25 cellular contexts compared by ENCODE assay signal in the genomic region with DNA sequence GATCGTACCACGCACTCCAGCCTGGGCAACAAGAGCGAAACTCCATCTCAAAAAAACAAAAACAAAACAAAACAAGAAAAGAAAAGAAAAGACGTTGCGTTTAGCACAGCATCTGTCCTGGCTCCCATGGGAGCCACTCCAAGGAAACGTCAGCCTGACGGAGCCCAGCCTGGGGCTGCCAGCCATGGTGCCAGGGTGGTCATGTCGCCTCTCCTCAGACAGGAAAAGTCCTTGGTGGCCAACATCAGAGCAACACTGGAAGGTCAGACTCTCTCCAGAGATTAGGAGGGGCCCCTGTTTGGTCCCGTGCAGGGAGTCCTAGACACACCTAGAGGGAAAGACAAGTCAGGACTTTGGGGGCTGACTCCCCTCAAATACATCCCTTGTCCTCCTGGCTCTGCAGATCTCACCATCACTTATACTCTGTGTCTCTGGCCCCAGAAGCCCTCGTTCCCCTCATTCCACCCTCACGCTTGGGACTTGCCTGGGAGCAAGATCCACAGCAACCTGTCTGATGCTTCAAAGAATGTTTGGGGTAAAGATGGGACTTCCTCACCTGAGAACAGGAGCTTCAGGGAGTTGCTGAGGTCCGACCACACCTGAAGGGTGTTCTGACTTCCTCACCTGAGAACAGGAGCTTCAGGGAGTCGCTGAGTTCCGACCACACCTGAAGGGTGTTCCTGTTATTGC. TPM values are rescaled to one million over a fixed set of nuclear protein-coding genes. Genes with fewer than 3 reads are reported as not detected.
"Had no signal": no experiment of that assay in that cellular context is flagged by ENCODE, and none has a peak within 500 bp of the region (broad histone marks: within the 10 kb centered on the region; RNA-seq: fewer than 3 reads in every experiment).

No MANE protein-coding gene starts in this region.

- H3K27ac Mint-ChIP-seq: activated CD4-positive, alpha-beta memory T cell treated with anti-CD3 and anti-CD28 coated beads for 36 hours; activated CD4-positive, alpha-beta T cell treated with anti-CD3 and anti-CD28 coated beads, Interleukin-2, amount 10 ng/mL, durations not matched to agents 7 days and 5 days; activated naive CD4-positive, alpha-beta T cell treated with anti-CD3 and anti-CD28 coated beads for 36 hours; activated naive CD8-positive, alpha-beta T cell treated with anti-CD3 and anti-CD28 coated beads, Interleukin-2, amount 10 ng/mL, durations not matched to agents 7 days and 5 days; T-helper 17 cell had no signal

- H3K4me3 Mint-ChIP-seq: activated CD4-positive, alpha-beta memory T cell treated with anti-CD3 and anti-CD28 coated beads for 36 hours; activated CD4-positive, alpha-beta T cell treated with anti-CD3 and anti-CD28 coated beads, Interleukin-2, amount 10 ng/mL, durations not matched to agents 7 days and 5 days; activated naive CD4-positive, alpha-beta T cell treated with anti-CD3 and anti-CD28 coated beads for 36 hours; activated naive CD8-positive, alpha-beta T cell treated with anti-CD3 and anti-CD28 coated beads, Interleukin-2, amount 10 ng/mL, durations not matched to agents 7 days and 5 days; activated T-cell treated with anti-CD3 and anti-CD28 coated beads, Interleukin-2, amount 50 U/mL, for 4 hours; T-helper 17 cell had no signal

- DNase-seq: activated CD4-positive, alpha-beta memory T cell treated with anti-CD3 and anti-CD28 coated beads for 36 hours; activated CD4-positive, alpha-beta T cell treated with anti-CD3 and anti-CD28 coated beads, Interleukin-2, amount 10 ng/mL, durations not matched to agents 7 days and 5 days; activated CD4-positive, CD25-positive, alpha-beta regulatory T cell; activated CD8-positive, alpha-beta memory T cell treated with anti-CD3 and anti-CD28 coated beads for 24 hours; activated gamma-delta T cell; activated naive CD4-positive, alpha-beta T cell treated with anti-CD3 and anti-CD28 coated beads for 36 hours; activated naive CD8-positive, alpha-beta T cell treated with anti-CD3 and anti-CD28 coated beads, Interleukin-2, amount 10 ng/mL, durations not matched to agents 7 days and 5 days; activated T-cell treated with anti-CD3 and anti-CD28 coated beads, Interleukin-2, amount 50 U/mL, for 4 hours; adrenal gland; anterior cingulate cortex; central memory CD4-positive, alpha-beta T cell; Karpas-422; NCI-H1105 treated with DMSO at 0.1 percent for 48 hours; NCI-H146; NCI-H1930; NCI-H510A treated with DMSO at 0.1 percent for 48 hours; NCI-H69; SHP77; T-helper 17 cell; T-helper 9 cell had no signal

- H3K36me3 ChIP-seq: adrenal gland, breast epithelium, Peyer's patch had no signal

- H3K27ac ChIP-seq: adrenal gland, breast epithelium, Peyer's patch, RWPE1 had no signal

- H3K9me3 ChIP-seq: adrenal gland, breast epithelium, Peyer's patch had no signal

- H3K9me3 Mint-ChIP-seq: activated CD4-positive, alpha-beta memory T cell treated with anti-CD3 and anti-CD28 coated beads for 36 hours; activated CD4-positive, alpha-beta T cell treated with anti-CD3 and anti-CD28 coated beads, Interleukin-2, amount 10 ng/mL, durations not matched to agents 7 days and 5 days; activated naive CD4-positive, alpha-beta T cell treated with anti-CD3 and anti-CD28 coated beads for 36 hours; activated naive CD8-positive, alpha-beta T cell treated with anti-CD3 and anti-CD28 coated beads, Interleukin-2, amount 10 ng/mL, durations not matched to agents 7 days and 5 days; activated T-cell treated with anti-CD3 and anti-CD28 coated beads, Interleukin-2, amount 50 U/mL, for 4 hours had no signal

- H3K27me3 ChIP-seq: adrenal gland, Peyer's patch had no signal

- H3K36me3 Mint-ChIP-seq: activated CD4-positive, alpha-beta memory T cell treated with anti-CD3 and anti-CD28 coated beads for 36 hours; activated naive CD8-positive, alpha-beta T cell treated with anti-CD3 and anti-CD28 coated beads, Interleukin-2, amount 10 ng/mL, durations not matched to agents 7 days and 5 days had no signal

- H3K4me1 ChIP-seq: adrenal gland, breast epithelium, Peyer's patch had no signal

- H3K4me3 ChIP-seq: adrenal gland, breast epithelium, K562, Peyer's patch had no signal

- ATAC-seq: activated T-cell treated with anti-CD3 and anti-CD28 coated beads, Interleukin-2, amount 50 U/mL, for 4 hours; K562; T-helper 17 cell had no signal

RNA-seq across cellular contexts. Expression of a gene that starts 9.3 kb away (rescaled TPM):
- total RNA-seq: activated CD4-positive, alpha-beta memory T cell treated with anti-CD3 and anti-CD28 coated beads for 36 hours; activated CD4-positive, alpha-beta T cell treated with anti-CD3 and anti-CD28 coated beads, Interleukin-2, amount 10 ng/mL, durations not matched to agents 7 days and 5 days; activated naive CD4-positive, alpha-beta T cell treated with anti-CD3 and anti-CD28 coated beads for 36 hours; activated naive CD8-positive, alpha-beta T cell treated with anti-CD3 and anti-CD28 coated beads, Interleukin-2, amount 10 ng/mL, durations not matched to agents 7 days and 5 days; activated T-cell treated with anti-CD3 and anti-CD28 coated beads, Interleukin-2, amount 50 U/mL, for 4 hours; K562; Peyer's patch; SK-MEL-5 had no signal
- polyA plus RNA-seq: adrenal gland, K562 had no signal

RNA-seq across cellular contexts. Expression of a gene that starts 16.7 kb away (rescaled TPM):
- total RNA-seq: activated CD4-positive, alpha-beta memory T cell treated with anti-CD3 and anti-CD28 coated beads for 36 hours; activated CD4-positive, alpha-beta T cell treated with anti-CD3 and anti-CD28 coated beads, Interleukin-2, amount 10 ng/mL, durations not matched to agents 7 days and 5 days; activated naive CD4-positive, alpha-beta T cell treated with anti-CD3 and anti-CD28 coated beads for 36 hours; activated naive CD8-positive, alpha-beta T cell treated with anti-CD3 and anti-CD28 coated beads, Interleukin-2, amount 10 ng/mL, durations not matched to agents 7 days and 5 days; activated T-cell treated with anti-CD3 and anti-CD28 coated beads, Interleukin-2, amount 50 U/mL, for 4 hours; K562; SK-MEL-5 had no signal
- polyA plus RNA-seq: K562 had no signal

RNA-seq across cellular contexts. Expression of a gene that starts 35.1 kb away (rescaled TPM):
- total RNA-seq: SK-MEL-5 had no signal

RNA-seq across cellular contexts. Expression of a gene that starts 48.7 kb away (rescaled TPM):
- total RNA-seq: activated CD4-positive, alpha-beta memory T cell treated with anti-CD3 and anti-CD28 coated beads for 36 hours; activated CD4-positive, alpha-beta T cell treated with anti-CD3 and anti-CD28 coated beads, Interleukin-2, amount 10 ng/mL, durations not matched to agents 7 days and 5 days; activated naive CD4-positive, alpha-beta T cell treated with anti-CD3 and anti-CD28 coated beads for 36 hours; activated T-cell treated with anti-CD3 and anti-CD28 coated beads, Interleukin-2, amount 50 U/mL, for 4 hours; K562; SK-MEL-5 had no signal
- polyA plus RNA-seq: K562 had no signal
